Comparison of ENCODE assay signal across 19 cellular contexts in the genomic region with DNA sequence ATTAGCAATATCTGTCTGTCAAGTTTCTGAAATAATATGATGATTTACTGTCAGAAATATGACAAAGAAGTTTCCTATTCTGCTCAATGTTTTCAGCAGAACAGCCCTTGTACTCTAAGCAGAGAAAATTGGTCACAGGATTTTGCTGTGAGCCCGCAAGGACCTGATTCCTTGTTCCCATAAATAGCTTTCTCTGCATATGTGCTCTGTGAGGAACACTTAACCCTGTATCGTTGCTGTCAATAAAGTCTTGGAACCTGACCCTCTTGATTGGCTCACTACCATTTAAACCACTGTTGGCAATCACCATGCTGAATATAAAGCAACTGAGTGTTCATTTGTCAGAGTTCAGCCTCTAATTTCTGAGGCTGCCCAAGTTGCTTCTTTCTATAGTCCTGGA.
DNase-seq lines count a peak whose midpoint lies in the region; ATAC-seq and TF ChIP-seq lines count a peak whose summit lies in the region.
"Had no signal": no experiment of that assay in that cellular context is flagged by ENCODE, and none has a peak within 500 bp of the region (broad histone marks: within the 10 kb centered on the region; RNA-seq: fewer than 3 reads in every experiment).

No MANE protein-coding gene starts in this region.

- no peak overlapping the region for H3K4me3 Mint-ChIP-seq in activated CD4-positive, alpha-beta T cell treated with anti-CD3 and anti-CD28 coated beads, Interleukin-2, amount 10 ng/mL, durations not matched to agents 24 days and 14 days
- H3K4me3 Mint-ChIP-seq: B cell; CD4-positive, CD25-positive, alpha-beta regulatory T cell; CD8-positive, alpha-beta T cell had no signal

- no peak for DNase-seq in Right ventricle myocardium inferior (ENCODE audit: missing footprints)
- no peak for DNase-seq in cardiac septum (ENCODE audit: low spot score)
- DNase-seq in HEK293T (ENCODE audit: extremely low spot score), result no peak
- DNase-seq in right atrium auricular region (ENCODE audit: low spot score), result no peak
- no peak for DNase-seq in SHP77 treated with DMSO at 0.1 percent for 48 hours (lab: John Stamatoyannopoulos, UW)
- DNase-seq in activated CD4-positive, alpha-beta T cell treated with anti-CD3 and anti-CD28 coated beads, Interleukin-2, amount 10 ng/mL, durations not matched to agents 24 days and 14 days, result no peak
- DNase-seq: Caco-2; CD4-positive, CD25-positive, alpha-beta regulatory T cell; CD8-positive, alpha-beta T cell; DMS153; DND-41; GM23248; H7; HCEC 1CT had no signal

- peaks cover 2% of the 10 kb centered on the region for H3K27me3 Mint-ChIP-seq in activated CD4-positive, alpha-beta T cell treated with anti-CD3 and anti-CD28 coated beads, Interleukin-2, amount 10 ng/mL, durations not matched to agents 24 days and 14 days
- H3K27me3 Mint-ChIP-seq: CD4-positive, CD25-positive, alpha-beta regulatory T cell had no signal

- H3K4me1 ChIP-seq in right atrium auricular region (no peaks in the 10 kb centered on the region), parathyroid adenoma (no peaks in the 10 kb centered on the region)
- H3K4me1 ChIP-seq: BLaER1, Caco-2 had no signal

- intact Hi-C loops in Right ventricle myocardium inferior (cut with DNase I) (loop anchor here (5.0 kb wide), 1 partner anchor 170 kb away; no protein-coding TSS in a partner anchor), cardiac septum (cut with DNase I) (no loop called here)
- intact Hi-C loops in activated CD4-positive, alpha-beta T cell treated with anti-CD3 and anti-CD28 coated beads, Interleukin-2, amount 10 ng/mL, durations not matched to agents 24 days and 14 days (cut with micrococcal nuclease), result no loop called here

- H2AFZ ChIP-seq in parathyroid adenoma, result peak overlapping the region; percentile 28
- H2AFZ ChIP-seq: GM23248 had no signal

- H3K27ac ChIP-seq in right atrium auricular region, result peak overlapping the region; percentile 29 to 51
- H3K27ac ChIP-seq in parathyroid adenoma, result no peak overlapping the region
- H3K27ac ChIP-seq: 22Rv1, BLaER1, C4-2B, GM23248 had no signal

- H3K36me3 ChIP-seq in right atrium auricular region (no peaks in the 10 kb centered on the region), parathyroid adenoma (ENCODE audit: control insufficient read depth, insufficient read depth, low read length) (no peaks in the 10 kb centered on the region)
- H3K36me3 ChIP-seq: BLaER1 had no signal

- POLR2A ChIA-PET in HEK293T (lab: Yijun Ruan, JAX), result no interaction called here

- H3K4me3 ChIP-seq in right atrium auricular region (no peak overlapping the region), parathyroid adenoma (ENCODE audit: low read depth, low read length) (no peak overlapping the region)
- H3K4me3 ChIP-seq: BLaER1, GM23248 had no signal

- no peaks in the 10 kb centered on the region for H3K36me3 Mint-ChIP-seq in activated CD4-positive, alpha-beta T cell treated with anti-CD3 and anti-CD28 coated beads, Interleukin-2, amount 10 ng/mL, durations not matched to agents 24 days and 14 days (ENCODE audit: low read depth)
- H3K36me3 Mint-ChIP-seq: CD8-positive, alpha-beta T cell had no signal

- no peaks in the 10 kb centered on the region for H3K9me3 Mint-ChIP-seq in activated CD4-positive, alpha-beta T cell treated with anti-CD3 and anti-CD28 coated beads, Interleukin-2, amount 10 ng/mL, durations not matched to agents 24 days and 14 days
- H3K9me3 Mint-ChIP-seq: CD8-positive, alpha-beta T cell had no signal

- ATAC-seq in Right ventricle myocardium inferior, result peak; percentile 68
- ATAC-seq: CD8-positive, alpha-beta T cell had no signal

- H3K9me3 ChIP-seq in right atrium auricular region (no peaks in the 10 kb centered on the region), parathyroid adenoma (ENCODE audit: control insufficient read depth, low read length) (no peaks in the 10 kb centered on the region)
- H3K9me3 ChIP-seq: Caco-2 had no signal

- CTCF ChIA-PET in HEK293T (lab: Yijun Ruan, JAX), result no interaction called here

- TF ChIP-seq CTCF in right atrium auricular region (IDR thresholded peaks at IDR 0.05) (no peak), parathyroid adenoma (IDR thresholded peaks at IDR 0.05) (no peak)

- no peaks in the 10 kb centered on the region for H3K4me1 Mint-ChIP-seq in activated CD4-positive, alpha-beta T cell treated with anti-CD3 and anti-CD28 coated beads, Interleukin-2, amount 10 ng/mL, durations not matched to agents 24 days and 14 days
- H3K4me1 Mint-ChIP-seq: B cell; CD4-positive, CD25-positive, alpha-beta regulatory T cell had no signal

- H3K27me3 ChIP-seq in right atrium auricular region, result no peaks in the 10 kb centered on the region
- no peaks in the 10 kb centered on the region for H3K27me3 ChIP-seq in parathyroid adenoma (ENCODE audit: control insufficient read depth, insufficient read depth, low read length)
- H3K27me3 ChIP-seq: BLaER1 had no signal

- no peak overlapping the region for H3K27ac Mint-ChIP-seq in activated CD4-positive, alpha-beta T cell treated with anti-CD3 and anti-CD28 coated beads, Interleukin-2, amount 10 ng/mL, durations not matched to agents 24 days and 14 days
- H3K27ac Mint-ChIP-seq: B cell; CD4-positive, CD25-positive, alpha-beta regulatory T cell; CD8-positive, alpha-beta T cell had no signal

- no peak overlapping the region for H3K4me2 ChIP-seq in parathyroid adenoma (ENCODE audit: low read length)
- H3K4me2 ChIP-seq: BLaER1 had no signal

- no peaks in the 10 kb centered on the region for H3K79me2 ChIP-seq in parathyroid adenoma

- H3K9ac ChIP-seq in parathyroid adenoma, result no peak overlapping the region
- H3K9ac ChIP-seq: BLaER1, GM23248 had no signal

TF ChIP-seq in HEK293T, 16 proteins besides CTCF, POLR2A, EP300 and RAD21:
- no peak for TF ChIP-seq BHLHE40 (IDR thresholded peaks at IDR 0.05; ENCODE audit: borderline replicate concordance)
- TF ChIP-seq LEF1 (IDR thresholded peaks at IDR 0.05; ENCODE audit: borderline replicate concordance), result no peak
- TF ChIP-seq, protein P1, sequence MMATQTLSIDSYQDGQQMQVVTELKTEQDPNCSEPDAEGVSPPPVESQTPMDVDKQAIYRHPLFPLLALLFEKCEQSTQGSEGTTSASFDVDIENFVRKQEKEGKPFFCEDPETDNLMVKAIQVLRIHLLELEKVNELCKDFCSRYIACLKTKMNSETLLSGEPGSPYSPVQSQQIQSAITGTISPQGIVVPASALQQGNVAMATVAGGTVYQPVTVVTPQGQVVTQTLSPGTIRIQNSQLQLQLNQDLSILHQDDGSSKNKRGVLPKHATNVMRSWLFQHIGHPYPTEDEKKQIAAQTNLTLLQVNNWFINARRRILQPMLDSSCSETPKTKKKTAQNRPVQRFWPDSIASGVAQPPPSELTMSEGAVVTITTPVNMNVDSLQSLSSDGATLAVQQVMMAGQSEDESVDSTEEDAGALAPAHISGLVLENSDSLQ (IDR thresholded peaks at IDR 0.05), result peak; percentile 3; the same call in 1 of the 2 replicates
